ENCODE assay signal across 9 cellular contexts in genomic region chr7:106217089-106217542, GRCh38.
DNase-seq lines count a peak whose midpoint lies in the region; ATAC-seq and TF ChIP-seq lines count a peak whose summit lies in the region.
"Had no signal": no experiment of that assay in that cellular context is flagged by ENCODE, and none has a peak within 500 bp of the region (broad histone marks: within the 10 kb centered on the region; RNA-seq: fewer than 3 reads in every experiment).

No MANE protein-coding gene starts in this region.

- no peak overlapping the region for H3K27ac ChIP-seq in GM23338 (ENCODE audit: low read depth)
- H3K27ac ChIP-seq in adrenal gland = peak overlapping the region in 3 of 5 donors; percentile 14 to 85 (median 58)

- 52 to 67% (median 61%) methylated on average over 7 of the region's 7 CpGs for WGBS in adrenal gland, 4 donors

- H3K4me1 ChIP-seq in GM23338 (ENCODE audit: insufficient read depth) = no peaks in the 10 kb centered on the region
- H3K4me1 ChIP-seq in adrenal gland (replicated peaks in 1 of 2) = peaks cover 0 to 19% of the 10 kb centered on the region in 2 donors
- peaks cover 22% of the 10 kb centered on the region for H3K4me1 ChIP-seq in skeletal muscle satellite cell (ENCODE audit: control insufficient read depth, insufficient read depth, low read length)

- TF ChIP-seq CTCF in GM23338 (conservative IDR thresholded peaks at IDR 0.05; ENCODE audit: low read depth in 2 of 2) (no peak), adrenal gland (IDR thresholded peaks at IDR 0.05) (no peak)

- no peaks in the 10 kb centered on the region for H3F3A ChIP-seq in GM23338 (replicated peaks; ENCODE audit: low read depth)

- DNase-seq in GM23338 (ENCODE audit: low spot score) = peak; percentile 5
- DNase-seq in adrenal gland = peak; percentile 32 to 81 (median 68)
- DNase-seq in left ventricle myocardium superior = peak; percentile 82
- DNase-seq in activated gamma-delta T cell (lab: John Stamatoyannopoulos, UW) = no peak
- no peak for DNase-seq in NAMALWA (ENCODE audit: low spot score)
- no peak for DNase-seq in activated CD4-positive, alpha-beta T cell treated with anti-CD3 and anti-CD28 coated beads, Interleukin-2, amount 10 ng/mL, durations not matched to agents 7 days and 5 days
- DNase-seq in pons (ENCODE audit: low spot score) = no peak
- DNase-seq: glutamatergic neuron had no signal

- no peaks in the 10 kb centered on the region for H3K36me3 Mint-ChIP-seq in GM23338 (ENCODE audit: low read depth)
- H3K36me3 Mint-ChIP-seq in activated CD4-positive, alpha-beta T cell treated with anti-CD3 and anti-CD28 coated beads, Interleukin-2, amount 10 ng/mL, durations not matched to agents 7 days and 5 days (ENCODE audit: low read depth) = no peaks in the 10 kb centered on the region

- intact Hi-C loops in adrenal gland (cut with DNase I) (no loop called here), left ventricle myocardium superior (cut with micrococcal nuclease) (no loop called here)

- ATAC-seq in GM23338 (no peak), left ventricle myocardium superior (peak; percentile 95)

- no peaks in the 10 kb centered on the region for H3K79me2 ChIP-seq in GM23338 (replicated peaks; ENCODE audit: insufficient read depth)

- H3K4me2 ChIP-seq in GM23338 (no peak overlapping the region), skeletal muscle satellite cell (ENCODE audit: low read length) (peak overlapping the region; percentile 83)

- no peak overlapping the region for H3K27ac Mint-ChIP-seq in GM23338
- no peak overlapping the region for H3K27ac Mint-ChIP-seq in activated CD4-positive, alpha-beta T cell treated with anti-CD3 and anti-CD28 coated beads, Interleukin-2, amount 10 ng/mL, durations not matched to agents 7 days and 5 days

- POLR2A ChIA-PET in activated CD4-positive, alpha-beta T cell treated with anti-CD3 and anti-CD28 coated beads, Interleukin-2, amount 10 ng/mL, durations not matched to agents 7 days and 5 days (lab: Charles Lee) = no interaction called here

- H2AFZ ChIP-seq in GM23338 = no peak overlapping the region

- H3K4me1 Mint-ChIP-seq in GM23338 = no peaks in the 10 kb centered on the region
- H3K4me1 Mint-ChIP-seq in activated CD4-positive, alpha-beta T cell treated with anti-CD3 and anti-CD28 coated beads, Interleukin-2, amount 10 ng/mL, durations not matched to agents 7 days and 5 days = peaks cover 4% of the 10 kb centered on the region

- H3K9me3 Mint-ChIP-seq in GM23338 = no peaks in the 10 kb centered on the region; the same call in 2 of the 3 replicates
- no peaks in the 10 kb centered on the region for H3K9me3 Mint-ChIP-seq in activated CD4-positive, alpha-beta T cell treated with anti-CD3 and anti-CD28 coated beads, Interleukin-2, amount 10 ng/mL, durations not matched to agents 7 days and 5 days

- CTCF ChIA-PET in activated CD4-positive, alpha-beta T cell treated with anti-CD3 and anti-CD28 coated beads, Interleukin-2, amount 10 ng/mL, durations not matched to agents 7 days and 5 days (lab: Charles Lee) = interaction anchor here (1.6 kb wide), 1 partner anchor 10 kb away, joined by 5 read pairs; no protein-coding TSS in a partner anchor

- H3K27me3 Mint-ChIP-seq in GM23338 (ENCODE audit: insufficient read depth, low read depth, poor library complexity) = peaks cover 11% of the 10 kb centered on the region
- H3K27me3 Mint-ChIP-seq in activated CD4-positive, alpha-beta T cell treated with anti-CD3 and anti-CD28 coated beads, Interleukin-2, amount 10 ng/mL, durations not matched to agents 7 days and 5 days = peaks cover 15% of the 10 kb centered on the region

- peaks cover 17% of the 10 kb centered on the region; the same call in 1 of the 2 replicates for H3K9me2 ChIP-seq in GM23338 (ENCODE audit: insufficient read depth)

- no peak overlapping the region for H3K4me3 Mint-ChIP-seq in GM23338
- no peak overlapping the region for H3K4me3 Mint-ChIP-seq in activated CD4-positive, alpha-beta T cell treated with anti-CD3 and anti-CD28 coated beads, Interleukin-2, amount 10 ng/mL, durations not matched to agents 7 days and 5 days

- H3K27me3 ChIP-seq in GM23338 (ENCODE audit: insufficient read depth) = no peaks in the 10 kb centered on the region
- no peaks in the 10 kb centered on the region for H3K27me3 ChIP-seq in adrenal gland
- H3K27me3 ChIP-seq in skeletal muscle satellite cell (ENCODE audit: control insufficient read depth, insufficient read depth, low read length) = no peaks in the 10 kb centered on the region

- no peaks in the 10 kb centered on the region for H3K36me3 ChIP-seq in GM23338 (ENCODE audit: insufficient read depth)
- H3K36me3 ChIP-seq in adrenal gland (replicated peaks in 1 of 2) = no peaks in the 10 kb centered on the region
- no peaks in the 10 kb centered on the region for H3K36me3 ChIP-seq in skeletal muscle satellite cell (ENCODE audit: insufficient read depth, low read length)

- no peaks in the 10 kb centered on the region for H4K20me1 ChIP-seq in GM23338 (replicated peaks; ENCODE audit: insufficient read depth)

- TF ChIP-seq POLR2A in adrenal gland (IDR thresholded peaks at IDR 0.05) = no peak

- H3K9ac ChIP-seq in skeletal muscle satellite cell (ENCODE audit: low read depth, low read length) = peak overlapping the region; percentile 21

- no peak overlapping the region for H3K4me3 ChIP-seq in GM23338
- H3K4me3 ChIP-seq in adrenal gland = no peak overlapping the region
- peak overlapping the region; percentile 58 for H3K4me3 ChIP-seq in skeletal muscle satellite cell (ENCODE audit: low read length)

- H3K9me3 ChIP-seq in adrenal gland (replicated peaks in 1 of 3) (no peaks in the 10 kb centered on the region), skeletal muscle satellite cell (replicated peaks; ENCODE audit: low read length) (no peaks in the 10 kb centered on the region)

TF ChIP-seq in GM23338, 12 proteins besides CTCF, POLR2A, EP300 and RAD21:
- TF ChIP-seq CREB1 (CRISPR knock-in tag; IDR thresholded peaks at IDR 0.05; ENCODE audit: low read depth) = no peak
- no peak for TF ChIP-seq EZH2phosphoT487 (IDR thresholded peaks at IDR 0.05; ENCODE audit: unreplicated experiment)
- no peak for TF ChIP-seq ZNF462 (CRISPR knock-in tag; IDR thresholded peaks at IDR 0.05)

Comparison
In these comparisons a context has a peak if more than half of its experiments do, and no peak if none do; other contexts are left out.
1. DNase-seq: peak in GM23338 (single experiment), adrenal gland (7 of 7) and left ventricle myocardium superior (single experiment); none in activated gamma-delta T cell (single experiment), NAMALWA (single experiment), activated CD4-positive, alpha-beta T cell treated with anti-CD3 and anti-CD28 coated beads, Interleukin-2, amount 10 ng/mL, durations not matched to agents 7 days and 5 days (single experiment) and pons (single experiment).